ENCODE assay signal across 8 cellular contexts in genomic region chr19:17860993-17861360, GRCh38. TPM values are rescaled to one million over a fixed set of nuclear protein-coding genes. Genes with fewer than 3 reads are reported as not detected.
A peak's percentile ranks its signal among the peaks of the same experiment; 100 is the strongest.
DNase-seq lines count a peak whose midpoint lies in the region; ATAC-seq and TF ChIP-seq lines count a peak whose summit lies in the region.

No MANE protein-coding gene starts in this region.

- peaks cover 58% of the 10 kb centered on the region for H3K36me3 ChIP-seq in OCI-LY1 (ENCODE audit: insufficient read depth, low read length)

- no peaks in the 10 kb centered on the region for H3K9me3 Mint-ChIP-seq in CD4-positive, alpha-beta T cell
- H3K9me3 Mint-ChIP-seq in effector memory CD8-positive, alpha-beta T cell = no peaks in the 10 kb centered on the region
- H3K9me3 Mint-ChIP-seq in neural crest cell = no peaks in the 10 kb centered on the region

- peaks cover 25% of the 10 kb centered on the region for H3K4me1 ChIP-seq in OCI-LY1 (ENCODE audit: insufficient read depth, low read length, severe bottlenecking)

- peak overlapping the region; percentile 76 for H3K4me3 ChIP-seq in OCI-LY1 (ENCODE audit: low read depth, low read length, poor library complexity, severe bottlenecking)

- H3K27me3 Mint-ChIP-seq in CD4-positive, alpha-beta T cell = no peaks in the 10 kb centered on the region
- H3K27me3 Mint-ChIP-seq in effector memory CD8-positive, alpha-beta T cell = no peaks in the 10 kb centered on the region
- H3K27me3 Mint-ChIP-seq in neural crest cell (ENCODE audit: low read depth) = peaks cover 19% of the 10 kb centered on the region

- H3K9me3 ChIP-seq in CD4-positive, alpha-beta T cell (ENCODE audit: control insufficient read depth, low read length) = no peaks in the 10 kb centered on the region
- no peaks in the 10 kb centered on the region for H3K9me3 ChIP-seq in OCI-LY1 (ENCODE audit: low read length)

- no peak for ATAC-seq in CD4-positive, alpha-beta T cell (ENCODE audit: poor library complexity)
- ATAC-seq in effector memory CD8-positive, alpha-beta T cell (replicated peaks) = no peak

- H3K79me2 ChIP-seq in OCI-LY1 (ENCODE audit: insufficient read depth, low read length) = peaks cover 19% of the 10 kb centered on the region

- peak overlapping the region; percentile 90 for H3K9ac ChIP-seq in OCI-LY1 (ENCODE audit: low read length)

- intact Hi-C loops in CD4-positive, alpha-beta T cell (cut with DNase I, micrococcal nuclease) = no loop called here

- peaks cover 57% of the 10 kb centered on the region for H3K36me3 Mint-ChIP-seq in CD4-positive, alpha-beta T cell (ENCODE audit: low read depth)
- peaks cover 64% of the 10 kb centered on the region for H3K36me3 Mint-ChIP-seq in effector memory CD8-positive, alpha-beta T cell (ENCODE audit: insufficient read depth)
- peaks cover 29% of the 10 kb centered on the region for H3K36me3 Mint-ChIP-seq in neural crest cell (ENCODE audit: low read depth)

- H4K20me1 ChIP-seq in OCI-LY1 (ENCODE audit: insufficient read depth, low read length) = no peaks in the 10 kb centered on the region

- no peaks in the 10 kb centered on the region for H3K27me3 ChIP-seq in CD4-positive, alpha-beta T cell (ENCODE audit: control insufficient read depth, insufficient read depth, low read length)
- no peaks in the 10 kb centered on the region for H3K27me3 ChIP-seq in OCI-LY1 (ENCODE audit: insufficient read depth, low read length)

- CTCF ChIA-PET in CD4-positive, alpha-beta T cell (lab: Charles Lee) = interaction anchor here (2.7 to 4.6 kb wide), 2 partner anchors 71 to 137 kb away, joined by 20 to 226 read pairs; partner anchors contain the start of gene CCDC124

- POLR2A ChIA-PET in CD4-positive, alpha-beta T cell (lab: Charles Lee) = interaction anchor here (2.1 to 4.3 kb wide), 4 partner anchors 10 to 140 kb away, joined by 15 to 275 read pairs (median 66); partner anchors contain the start of genes CCDC124, JAK3 and SLC5A5

- no peak for TF ChIP-seq CTCF in CD4-positive, alpha-beta T cell (IDR thresholded peaks at IDR 0.05)
- TF ChIP-seq CTCF in OCI-LY1 (IDR thresholded peaks at IDR 0.05; ENCODE audit: low read length) (no peak), neural crest cell (conservative IDR thresholded peaks at IDR 0.05) (no peak)

- no peak for DNase-seq in CD4-positive, alpha-beta T cell
- no peak for DNase-seq in effector memory CD8-positive, alpha-beta T cell
- DNase-seq in neural crest cell (ENCODE audit: low read depth, low spot score) (no peak), activated gamma-delta T cell (lab: John Stamatoyannopoulos, UW) (no peak), iPS-NIHi11 (ENCODE audit: low spot score) (no peak), hypothalamus (lab: John Stamatoyannopoulos, UW) (no peak)
- DNase-seq in activated effector memory CD4-positive, alpha-beta T cell treated with Interleukin-2 at 50 U/mL for 16 hours = no peak

- peak overlapping the region; percentile 87 for H3K4me2 ChIP-seq in OCI-LY1 (ENCODE audit: low read length)

- peak overlapping the region; percentile 88 for H3K27ac Mint-ChIP-seq in CD4-positive, alpha-beta T cell
- peak overlapping the region; percentile 89 to 92 for H3K27ac Mint-ChIP-seq in effector memory CD8-positive, alpha-beta T cell
- peak overlapping the region; percentile 94 for H3K27ac Mint-ChIP-seq in neural crest cell (ENCODE audit: unreplicated experiment)

- peak overlapping the region; percentile 71 for H3K27ac ChIP-seq in CD4-positive, alpha-beta T cell (ENCODE audit: low read depth, low read length)
- peak overlapping the region; percentile 29 for H3K27ac ChIP-seq in OCI-LY1 (ENCODE audit: low read depth, low read length, poor library complexity, severe bottlenecking)

- H3F3A ChIP-seq in OCI-LY1 (ENCODE audit: insufficient read depth, low read length) = 0 out of 2 replicates have a peak, but pooled peaks cover 6% of the 10 kb centered on the region

- H3K4me3 Mint-ChIP-seq in CD4-positive, alpha-beta T cell = peak overlapping the region; percentile 100
- H3K4me3 Mint-ChIP-seq in effector memory CD8-positive, alpha-beta T cell = peak overlapping the region; percentile 87 to 93
- H3K4me3 Mint-ChIP-seq in neural crest cell = peak overlapping the region; percentile 96

- H3K4me1 Mint-ChIP-seq in CD4-positive, alpha-beta T cell (ENCODE audit: low read depth) = peaks cover 30% of the 10 kb centered on the region
- peaks cover 19 to 25% of the 10 kb centered on the region in 2 donors for H3K4me1 Mint-ChIP-seq in effector memory CD8-positive, alpha-beta T cell (ENCODE audit: low read depth in 2 of 2)
- H3K4me1 Mint-ChIP-seq in neural crest cell = peaks cover 28% of the 10 kb centered on the region

- H3K9me2 ChIP-seq in OCI-LY1 (ENCODE audit: low read depth, low read length) = no peaks in the 10 kb centered on the region

- no peak overlapping the region for H2AFZ ChIP-seq in OCI-LY1 (ENCODE audit: low read length)

RNA-seq across cellular contexts. Expression of gene RPL18A, which starts 1.3 kb away (rescaled TPM):
- total RNA-seq in CD4-positive, alpha-beta T cell = 1,000 to 10,000 TPM; 4,157 to 4,260 TPM
- total RNA-seq in neural crest cell = 2,184 and 2,260 TPM in 2 replicates

RNA-seq across cellular contexts. Expression of gene SLC5A5, which starts 10.8 kb away (rescaled TPM):
- 1 to 10 TPM; 1.6 TPM for total RNA-seq in CD4-positive, alpha-beta T cell
- total RNA-seq in neural crest cell = not detected in 2 replicates

RNA-seq across cellular contexts. Expression of gene JAK3, which starts 13.2 kb away (rescaled TPM):
- total RNA-seq in CD4-positive, alpha-beta T cell = 100 to 1,000 TPM; 120 to 121 TPM
- 1.3 and 1.6 TPM in 2 replicates for total RNA-seq in neural crest cell

RNA-seq across cellular contexts. Expression of gene INSL3, which starts 39.7 kb away (rescaled TPM):
- 1 to 10 TPM; 7.2 to 7.6 TPM for total RNA-seq in CD4-positive, alpha-beta T cell
- total RNA-seq in neural crest cell = not detected in 2 replicates

Comparison
In these comparisons a context has a peak if more than half of its experiments do, and no peak if none do; other contexts are left out.
1. RNA of gene JAK3, which starts 13.2 kb away (total RNA-seq): 120 to 121 TPM in CD4-positive, alpha-beta T cell; 1.3 to 1.6 TPM in neural crest cell; every median in the first group is over 10 times any median in the second.
2. Peak in every context shown above with its lines, with median percentiles within 50 percentile points of each other: H3K27ac Mint-ChIP-seq and H3K4me3 Mint-ChIP-seq.